In genomic region chr12:2409656-2410265, GRCh38 we compare ENCODE assay signal across 22 cellular contexts.
"Had no signal": no experiment of that assay in that cellular context is flagged by ENCODE, and none has a peak within 500 bp of the region (broad histone marks: within the 10 kb centered on the region; RNA-seq: fewer than 3 reads in every experiment).

No MANE protein-coding gene starts in this region.

- H3K27me3 ChIP-seq: brain microvascular endothelial cell, cardiac muscle cell, Peyer's patch had no signal

- H3K36me3 ChIP-seq: brain microvascular endothelial cell, cardiac muscle cell, Peyer's patch had no signal

- ATAC-seq: activated CD8-positive, alpha-beta memory T cell treated with anti-CD3 and anti-CD28 coated beads, Interleukin-2, amount 10 ng/mL, durations not matched to agents 7 days and 5 days; K562 had no signal

- H3K9me3 ChIP-seq: Peyer's patch had no signal

- H3K27ac ChIP-seq: brain microvascular endothelial cell, cardiac muscle cell, Peyer's patch, RWPE1 had no signal

- H3K4me1 ChIP-seq: Peyer's patch had no signal

- H3K4me3 ChIP-seq: cardiac muscle cell, K562, Peyer's patch had no signal

- DNase-seq: activated B cell treated with CpG ODN at 0.5 μM for 24 hours; activated CD4-positive, alpha-beta T cell treated with anti-CD3 and anti-CD28 coated beads for 1 hour; activated CD4-positive, alpha-beta T cell treated with anti-CD3 and anti-CD28 coated beads, Interleukin-2, amount 10 ng/mL, durations not matched to agents 24 days and 14 days; activated CD4-positive, alpha-beta T cell treated with anti-CD3 and anti-CD28 coated beads, Interleukin-2, amount 50 U/mL, for 48 hours; activated CD8-positive, alpha-beta memory T cell treated with anti-CD3 and anti-CD28 coated beads, Interleukin-2, amount 10 ng/mL, durations not matched to agents 7 days and 5 days; activated gamma-delta T cell; activated naive CD4-positive, alpha-beta T cell treated with anti-CD3 and anti-CD28 coated beads for 36 hours; activated T-cell treated with anti-CD3 and anti-CD28 coated beads, Interleukin-2, amount 50 U/mL, for 24 hours; brain microvascular endothelial cell; Karpas-422; MM.1S; NCI-H1048; NCI-H146; NCI-H2029; NCI-H2107; NCI-H446; NCI-H524; Peyer's patch; SHP77 treated with DMSO at 0.1 percent for 48 hours had no signal
